1 cellular context compared by ENCODE assay signal in the genomic region with DNA sequence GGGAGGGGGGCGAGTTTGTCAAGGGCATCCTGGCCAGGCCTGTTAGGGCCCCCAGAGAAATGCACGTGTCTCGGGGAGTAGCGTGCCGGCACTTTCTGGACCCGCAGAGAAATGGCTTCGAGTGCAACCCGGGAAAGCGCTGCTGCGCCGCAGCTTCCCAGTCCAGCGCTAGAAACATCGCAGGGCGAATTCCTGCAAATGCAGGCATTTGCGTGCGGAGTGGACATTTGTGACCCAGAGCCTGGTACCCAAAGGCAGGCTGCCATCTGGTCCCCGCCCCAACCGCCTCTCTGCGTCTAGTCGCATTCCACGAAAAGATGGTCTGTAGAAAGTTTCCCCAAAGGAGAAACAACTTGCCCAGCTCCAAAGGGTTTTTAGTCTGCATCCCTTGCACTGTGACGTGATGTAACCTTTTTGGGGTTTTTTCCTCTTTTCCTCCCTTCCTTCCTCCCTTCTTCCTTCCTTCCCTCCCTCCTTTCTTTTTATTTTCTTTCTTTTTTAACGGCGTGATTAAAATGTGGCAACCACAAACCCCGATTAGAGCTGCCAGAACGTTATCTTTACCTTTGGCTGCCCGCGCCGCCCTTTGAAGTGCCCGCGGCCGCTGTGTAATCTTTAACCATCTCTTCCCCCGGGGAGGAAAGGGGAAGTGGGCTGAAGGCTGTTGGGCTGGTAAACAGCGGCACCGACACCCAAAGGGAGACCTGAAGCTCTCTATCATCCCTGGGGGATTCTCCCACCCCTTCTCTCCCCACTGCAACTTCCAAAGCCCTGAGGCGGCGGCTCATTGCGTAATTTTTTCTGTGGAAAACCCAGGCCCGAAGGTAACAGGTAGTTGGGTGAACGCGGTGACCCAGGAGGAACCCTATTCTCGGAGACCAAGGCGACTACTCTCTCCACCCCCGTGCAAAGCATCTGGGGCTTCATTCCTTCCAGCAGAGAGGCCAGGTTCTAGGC.
TF ChIP-seq lines count a peak whose summit lies in the region.

No MANE protein-coding gene starts in this region.

TF ChIP-seq in HepG2, 621 proteins besides CTCF, POLR2A, EP300 and RAD21 (continued from another document and continues in another):
- TF ChIP-seq ZNF589 (CRISPR knock-in tag; conservative IDR thresholded peaks at IDR 0.05) (0 out of 2 replicates have a peak, but pooled peaks have one; percentile 55), RFXANK (CRISPR knock-in tag; IDR thresholded peaks at IDR 0.05) (no peak), SMARCE1 (IDR thresholded peaks at IDR 0.05; ENCODE audit: borderline replicate concordance) (no peak), ZNF782 (CRISPR knock-in tag; IDR thresholded peaks at IDR 0.05; ENCODE audit: borderline replicate concordance) (no peak), ZNF850 (CRISPR knock-in tag; conservative IDR thresholded peaks at IDR 0.05) (no peak), CENPX (CRISPR knock-in tag; IDR thresholded peaks at IDR 0.05) (no peak), ZNF703 (CRISPR knock-in tag; IDR thresholded peaks at IDR 0.05; ENCODE audit: borderline replicate concordance) (peak; percentile 48; the same call in 1 of the 2 replicates), TEAD2 (CRISPR knock-in tag; IDR thresholded peaks at IDR 0.05) (no peak), ZNF746 (CRISPR knock-in tag; IDR thresholded peaks at IDR 0.05) (peak; percentile 93), ZNF563 (CRISPR knock-in tag; IDR thresholded peaks at IDR 0.05) (no peak), HDAC6 (IDR thresholded peaks at IDR 0.05; ENCODE audit: low read depth, low read length) (no peak), ZNF709 (CRISPR knock-in tag; IDR thresholded peaks at IDR 0.05) (no peak; the same call in 1 of the 2 replicates), ZNF337 (CRISPR knock-in tag; IDR thresholded peaks at IDR 0.05; ENCODE audit: borderline replicate concordance, low read depth) (no peak), HES4 (CRISPR knock-in tag; IDR thresholded peaks at IDR 0.05; ENCODE audit: borderline replicate concordance) (peak; percentile 31; the same call in 1 of the 2 replicates), SAFB2 (CRISPR knock-in tag; IDR thresholded peaks at IDR 0.05; ENCODE audit: borderline replicate concordance, low read depth) (no peak), HDAC1 (CRISPR knock-in tag; IDR thresholded peaks at IDR 0.05) (peak; percentile 98), KIAA2018 (CRISPR knock-in tag; IDR thresholded peaks at IDR 0.05; ENCODE audit: borderline replicate concordance) (no peak), NFE2L1 (CRISPR knock-in tag; IDR thresholded peaks at IDR 0.05; ENCODE audit: borderline replicate concordance) (no peak), PAF1 (CRISPR knock-in tag; IDR thresholded peaks at IDR 0.05) (no peak), GPN1 (CRISPR knock-in tag; IDR thresholded peaks at IDR 0.05; ENCODE audit: borderline replicate concordance) (no peak), MATR3 (CRISPR knock-in tag; IDR thresholded peaks at IDR 0.05) (no peak), ZFP62 (CRISPR knock-in tag; IDR thresholded peaks at IDR 0.05) (no peak), HOXA9 (CRISPR knock-in tag; IDR thresholded peaks at IDR 0.05; ENCODE audit: borderline replicate concordance) (no peak; the same call in 1 of the 2 replicates), SP4 (CRISPR knock-in tag; IDR thresholded peaks at IDR 0.05) (no peak; the same call in 1 of the 2 replicates), AGO1 (IDR thresholded peaks at IDR 0.05; ENCODE audit: low read depth, low read length, poor library complexity, severe bottlenecking) (no peak), KMT2B (CRISPR knock-in tag; IDR thresholded peaks at IDR 0.05) (peak; percentile 36; the same call in 1 of the 2 replicates), RBM39 (IDR thresholded peaks at IDR 0.05; ENCODE audit: low read depth, low read length, poor library complexity, severe bottlenecking) (no peak), NCOA1 (CRISPR knock-in tag; IDR thresholded peaks at IDR 0.05) (peak; percentile 35; the same call in 1 of the 2 replicates), NFE2 (CRISPR knock-in tag; IDR thresholded peaks at IDR 0.05) (no peak), ZKSCAN8 (CRISPR knock-in tag; IDR thresholded peaks at IDR 0.05; ENCODE audit: borderline replicate concordance) (peak; percentile 82; the same call in 1 of the 2 replicates), TBP (CRISPR knock-in tag; IDR thresholded peaks at IDR 0.05) (no peak), ZFP36 (IDR thresholded peaks at IDR 0.05; ENCODE audit: borderline replicate concordance, low read depth, low read length, partially characterized antibody) (no peak), ZNF674 (CRISPR knock-in tag; IDR thresholded peaks at IDR 0.05; ENCODE audit: low read depth) (no peak), RXRB (CRISPR knock-in tag; IDR thresholded peaks at IDR 0.05; ENCODE audit: borderline replicate concordance) (peak; percentile 91), RCOR2 (CRISPR knock-in tag; IDR thresholded peaks at IDR 0.05) (peak; percentile 74), STAG1 (CRISPR knock-in tag; IDR thresholded peaks at IDR 0.05) (no peak), ZBTB7B (CRISPR knock-in tag; IDR thresholded peaks at IDR 0.05) (peak; percentile 92), MBNL3 (CRISPR knock-in tag; conservative IDR thresholded peaks at IDR 0.05) (no peak), ZNF124 (CRISPR knock-in tag; IDR thresholded peaks at IDR 0.05) (no peak), ZNF749 (CRISPR knock-in tag; IDR thresholded peaks at IDR 0.05; ENCODE audit: borderline replicate concordance) (peak; percentile 59; the same call in 1 of the 2 replicates), MAFK (conservative IDR thresholded peaks at IDR 0.05 in 1 of 2, IDR thresholded peaks at IDR 0.05 in 1 of 2; ENCODE audit: low read length in 2 of 2) (no peak), ZNF552 (CRISPR knock-in tag; IDR thresholded peaks at IDR 0.05; ENCODE audit: borderline replicate concordance) (no peak; the same call in 1 of the 2 replicates), SETDB1 (CRISPR knock-in tag; IDR thresholded peaks at IDR 0.05; ENCODE audit: borderline replicate concordance) (no peak)
- TF ChIP-seq, protein P1, sequence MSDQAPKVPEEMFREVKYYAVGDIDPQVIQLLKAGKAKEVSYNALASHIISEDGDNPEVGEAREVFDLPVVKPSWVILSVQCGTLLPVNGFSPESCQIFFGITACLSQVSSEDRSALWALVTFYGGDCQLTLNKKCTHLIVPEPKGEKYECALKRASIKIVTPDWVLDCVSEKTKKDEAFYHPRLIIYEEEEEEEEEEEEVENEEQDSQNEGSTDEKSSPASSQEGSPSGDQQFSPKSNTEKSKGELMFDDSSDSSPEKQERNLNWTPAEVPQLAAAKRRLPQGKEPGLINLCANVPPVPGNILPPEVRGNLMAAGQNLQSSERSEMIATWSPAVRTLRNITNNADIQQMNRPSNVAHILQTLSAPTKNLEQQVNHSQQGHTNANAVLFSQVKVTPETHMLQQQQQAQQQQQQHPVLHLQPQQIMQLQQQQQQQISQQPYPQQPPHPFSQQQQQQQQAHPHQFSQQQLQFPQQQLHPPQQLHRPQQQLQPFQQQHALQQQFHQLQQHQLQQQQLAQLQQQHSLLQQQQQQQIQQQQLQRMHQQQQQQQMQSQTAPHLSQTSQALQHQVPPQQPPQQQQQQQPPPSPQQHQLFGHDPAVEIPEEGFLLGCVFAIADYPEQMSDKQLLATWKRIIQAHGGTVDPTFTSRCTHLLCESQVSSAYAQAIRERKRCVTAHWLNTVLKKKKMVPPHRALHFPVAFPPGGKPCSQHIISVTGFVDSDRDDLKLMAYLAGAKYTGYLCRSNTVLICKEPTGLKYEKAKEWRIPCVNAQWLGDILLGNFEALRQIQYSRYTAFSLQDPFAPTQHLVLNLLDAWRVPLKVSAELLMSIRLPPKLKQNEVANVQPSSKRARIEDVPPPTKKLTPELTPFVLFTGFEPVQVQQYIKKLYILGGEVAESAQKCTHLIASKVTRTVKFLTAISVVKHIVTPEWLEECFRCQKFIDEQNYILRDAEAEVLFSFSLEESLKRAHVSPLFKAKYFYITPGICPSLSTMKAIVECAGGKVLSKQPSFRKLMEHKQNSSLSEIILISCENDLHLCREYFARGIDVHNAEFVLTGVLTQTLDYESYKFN (CRISPR knock-in tag; conservative IDR thresholded peaks at IDR 0.05) = peak; percentile 92
- TF ChIP-seq, protein P2, sequence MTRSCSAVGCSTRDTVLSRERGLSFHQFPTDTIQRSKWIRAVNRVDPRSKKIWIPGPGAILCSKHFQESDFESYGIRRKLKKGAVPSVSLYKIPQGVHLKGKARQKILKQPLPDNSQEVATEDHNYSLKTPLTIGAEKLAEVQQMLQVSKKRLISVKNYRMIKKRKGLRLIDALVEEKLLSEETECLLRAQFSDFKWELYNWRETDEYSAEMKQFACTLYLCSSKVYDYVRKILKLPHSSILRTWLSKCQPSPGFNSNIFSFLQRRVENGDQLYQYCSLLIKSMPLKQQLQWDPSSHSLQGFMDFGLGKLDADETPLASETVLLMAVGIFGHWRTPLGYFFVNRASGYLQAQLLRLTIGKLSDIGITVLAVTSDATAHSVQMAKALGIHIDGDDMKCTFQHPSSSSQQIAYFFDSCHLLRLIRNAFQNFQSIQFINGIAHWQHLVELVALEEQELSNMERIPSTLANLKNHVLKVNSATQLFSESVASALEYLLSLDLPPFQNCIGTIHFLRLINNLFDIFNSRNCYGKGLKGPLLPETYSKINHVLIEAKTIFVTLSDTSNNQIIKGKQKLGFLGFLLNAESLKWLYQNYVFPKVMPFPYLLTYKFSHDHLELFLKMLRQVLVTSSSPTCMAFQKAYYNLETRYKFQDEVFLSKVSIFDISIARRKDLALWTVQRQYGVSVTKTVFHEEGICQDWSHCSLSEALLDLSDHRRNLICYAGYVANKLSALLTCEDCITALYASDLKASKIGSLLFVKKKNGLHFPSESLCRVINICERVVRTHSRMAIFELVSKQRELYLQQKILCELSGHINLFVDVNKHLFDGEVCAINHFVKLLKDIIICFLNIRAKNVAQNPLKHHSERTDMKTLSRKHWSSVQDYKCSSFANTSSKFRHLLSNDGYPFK (CRISPR knock-in tag; IDR thresholded peaks at IDR 0.05; ENCODE audit: borderline replicate concordance) = no peak; the same call in 1 of the 2 replicates
